ENCODE assay signal across 17 cellular contexts in genomic region chr3:140334105-140334504, GRCh38.
DNase-seq lines count a peak whose midpoint lies in the region; ATAC-seq and TF ChIP-seq lines count a peak whose summit lies in the region.
"Had no signal": no experiment of that assay in that cellular context is flagged by ENCODE, and none has a peak within 500 bp of the region (broad histone marks: within the 10 kb centered on the region; RNA-seq: fewer than 3 reads in every experiment).

No MANE protein-coding gene starts in this region.

- no peak for ATAC-seq in SK-N-SH treated with all-trans-retinoic acid at 6 μM for 48 hours
- no peak for ATAC-seq in activated CD8-positive, alpha-beta T cell treated with anti-CD3 and anti-CD28 coated beads for 36 hours
- ATAC-seq: A549; CD8-positive, alpha-beta T cell had no signal

- no peak overlapping the region for H3K56ac ChIP-seq in mesendoderm (ENCODE audit: low read length)

- H3K79me1 ChIP-seq in mesendoderm (ENCODE audit: low read length), result no peaks in the 10 kb centered on the region

- peak; percentile 32 for DNase-seq in SK-N-SH
- peak; percentile 40 for DNase-seq in mesendoderm
- DNase-seq in OCI-M1 (lab: John Stamatoyannopoulos, UW), result no peak
- no peak for DNase-seq in activated CD8-positive, alpha-beta T cell treated with anti-CD3 and anti-CD28 coated beads for 36 hours
- DNase-seq: AML-193; Caco-2; Calu3; CD4-positive, alpha-beta T cell; CD8-positive, alpha-beta T cell; DMS79 treated with DMSO at 0.1 percent for 48 hours; GF-D8 had no signal

- H4K8ac ChIP-seq in mesendoderm (ENCODE audit: low read depth, low read length), result no peak overlapping the region

- H3K9me3 Mint-ChIP-seq in activated CD8-positive, alpha-beta T cell treated with anti-CD3 and anti-CD28 coated beads for 36 hours, result no peaks in the 10 kb centered on the region
- H3K9me3 Mint-ChIP-seq: CD4-positive, alpha-beta T cell; CD8-positive, alpha-beta T cell had no signal

- no peak overlapping the region for H2BK15ac ChIP-seq in mesendoderm (replicated peaks; ENCODE audit: low read depth)

- no peak overlapping the region for H3K27ac Mint-ChIP-seq in activated CD8-positive, alpha-beta T cell treated with anti-CD3 and anti-CD28 coated beads for 36 hours
- H3K27ac Mint-ChIP-seq: B cell; CD4-positive, alpha-beta T cell; CD8-positive, alpha-beta T cell had no signal

- no peak overlapping the region; a peak in 1 of 4 replicates for H3K27ac ChIP-seq in SK-N-SH (ENCODE audit: low read depth in 2 of 2, low read length in 1 of 2)
- no peak overlapping the region for H3K27ac ChIP-seq in mesendoderm (ENCODE audit: low read depth, low read length)
- H3K27ac ChIP-seq: 22Rv1; A549; BLaER1 treated with 17β-estradiol and CSF1 and Interleukin-3, amounts not matched to agents 10 nM and 100 nM; C4-2B had no signal

- CTCF ChIA-PET in SK-N-SH (lab: Yijun Ruan, JAX), result interaction anchor here (0.8 kb wide), 1 partner anchor 9 kb away, joined by 3 read pairs; no protein-coding TSS in a partner anchor
- CTCF ChIA-PET in activated CD8-positive, alpha-beta T cell treated with anti-CD3 and anti-CD28 coated beads for 36 hours (lab: Charles Lee), result no interaction called here

- WGBS in SK-N-SH (ENCODE audit: low lambda C conversion rate), result 27% methylated on average over 1 of the region's 1 CpG
- WGBS in mesendoderm (ENCODE audit: extremely low coverage, insufficient coverage, low lambda C conversion rate), result no CpG with 5 or more reads among the region's 1 CpG

- H3K4me1 Mint-ChIP-seq in activated CD8-positive, alpha-beta T cell treated with anti-CD3 and anti-CD28 coated beads for 36 hours (ENCODE audit: low read depth), result no peaks in the 10 kb centered on the region

- no peaks in the 10 kb centered on the region for H3F3A ChIP-seq in SK-N-SH (replicated peaks; ENCODE audit: insufficient read depth)

- H3K4me3 ChIP-seq in SK-N-SH (ENCODE audit: low read depth in 2 of 2, low read length in 1 of 2) (no peak overlapping the region), mesendoderm (ENCODE audit: low read length) (no peak overlapping the region)
- H3K4me3 ChIP-seq: A549; BLaER1 treated with 17β-estradiol and CSF1 and Interleukin-3, amounts not matched to agents 10 nM and 100 nM had no signal

- H4K5ac ChIP-seq in mesendoderm (ENCODE audit: low read length), result no peak overlapping the region

- H3K4me3 Mint-ChIP-seq in activated CD8-positive, alpha-beta T cell treated with anti-CD3 and anti-CD28 coated beads for 36 hours, result no peak overlapping the region
- H3K4me3 Mint-ChIP-seq: B cell; CD4-positive, alpha-beta T cell; CD8-positive, alpha-beta T cell had no signal

- H3K9ac ChIP-seq in SK-N-SH (no peak overlapping the region), mesendoderm (ENCODE audit: low read length) (no peak overlapping the region)
- H3K9ac ChIP-seq: BLaER1 treated with 17β-estradiol and CSF1 and Interleukin-3, amounts not matched to agents 10 nM and 100 nM had no signal

- H3K36me3 Mint-ChIP-seq in activated CD8-positive, alpha-beta T cell treated with anti-CD3 and anti-CD28 coated beads for 36 hours (ENCODE audit: low read depth), result no peaks in the 10 kb centered on the region
- H3K36me3 Mint-ChIP-seq: CD8-positive, alpha-beta T cell had no signal

- TF ChIP-seq CTCF in SK-N-SH (IDR thresholded peaks at IDR 0.05), result no peak
- no peak for TF ChIP-seq CTCF in activated CD8-positive, alpha-beta T cell treated with anti-CD3 and anti-CD28 coated beads for 36 hours (IDR thresholded peaks at IDR 0.05)

- peak in 1 of 2 experiments; percentile 44; a peak in 1 of 4 replicates for TF ChIP-seq EP300 in SK-N-SH (IDR thresholded peaks at IDR 0.05; ENCODE audit: borderline replicate concordance in 1 of 2, low read depth in 1 of 2, low read length in 1 of 2)

- H3K36me3 ChIP-seq in SK-N-SH (replicated peaks in 1 of 2; ENCODE audit: control insufficient read depth in 1 of 2, insufficient read depth in 2 of 2, low read length in 1 of 2), result no peaks in the 10 kb centered on the region
- no peaks in the 10 kb centered on the region for H3K36me3 ChIP-seq in mesendoderm (ENCODE audit: control insufficient read depth, insufficient read depth, low read length)
- H3K36me3 ChIP-seq: BLaER1 treated with 17β-estradiol and CSF1 and Interleukin-3, amounts not matched to agents 10 nM and 100 nM had no signal

- H3K4me1 ChIP-seq in SK-N-SH (ENCODE audit: control insufficient read depth in 1 of 2, insufficient read depth in 2 of 2, low read depth in 1 of 2, low read length in 1 of 2) (peaks cover 0 to 8% of the 10 kb centered on the region in 2 experiments; a peak in 2 of 4 replicates), mesendoderm (ENCODE audit: control insufficient read depth, low read depth, low read length) (no peaks in the 10 kb centered on the region)
- H3K4me1 ChIP-seq: A549, Caco-2 had no signal

- no peak; the same call in 1 of the 2 replicates for TF ChIP-seq RAD21 in SK-N-SH (IDR thresholded peaks at IDR 0.05; ENCODE audit: low read length)

- H3K4me2 ChIP-seq in SK-N-SH, result no peak overlapping the region
- H3K4me2 ChIP-seq in mesendoderm (ENCODE audit: low read length), result no peak overlapping the region
- H3K4me2 ChIP-seq: A549; BLaER1 treated with 17β-estradiol and CSF1 and Interleukin-3, amounts not matched to agents 10 nM and 100 nM had no signal

- no peak overlapping the region for H2AFZ ChIP-seq in SK-N-SH (ENCODE audit: low read depth)

- H4K20me1 ChIP-seq in SK-N-SH (ENCODE audit: insufficient read depth), result no peaks in the 10 kb centered on the region
- H4K20me1 ChIP-seq: BLaER1 treated with 17β-estradiol and CSF1 and Interleukin-3, amounts not matched to agents 10 nM and 100 nM had no signal

- no peak overlapping the region for H2AK5ac ChIP-seq in mesendoderm (ENCODE audit: low read length)

- no peaks in the 10 kb centered on the region for H3K27me3 ChIP-seq in SK-N-SH (ENCODE audit: insufficient read depth)
- no peaks in the 10 kb centered on the region for H3K27me3 ChIP-seq in mesendoderm (ENCODE audit: insufficient read depth, low read length, poor library complexity)
- H3K27me3 ChIP-seq: BLaER1 treated with 17β-estradiol and CSF1 and Interleukin-3, amounts not matched to agents 10 nM and 100 nM had no signal

- H3K27me3 Mint-ChIP-seq in activated CD8-positive, alpha-beta T cell treated with anti-CD3 and anti-CD28 coated beads for 36 hours, result peaks cover 9% of the 10 kb centered on the region
- H3K27me3 Mint-ChIP-seq: B cell had no signal

- intact Hi-C loops in activated CD8-positive, alpha-beta T cell treated with anti-CD3 and anti-CD28 coated beads for 36 hours (cut with micrococcal nuclease), result no loop called here

- H2BK120ac ChIP-seq in mesendoderm (ENCODE audit: low read depth, low read length), result no peak overlapping the region

- H3K23ac ChIP-seq in mesendoderm (ENCODE audit: low read length), result no peak overlapping the region

- H3K4ac ChIP-seq in mesendoderm (ENCODE audit: low read depth, low read length), result no peak overlapping the region

- POLR2A ChIA-PET in SK-N-SH (lab: Yijun Ruan, JAX), result no interaction called here
- POLR2A ChIA-PET in activated CD8-positive, alpha-beta T cell treated with anti-CD3 and anti-CD28 coated beads for 36 hours (lab: Charles Lee), result no interaction called here

- no peak overlapping the region for H3K18ac ChIP-seq in mesendoderm (ENCODE audit: low read length)

- H3K79me2 ChIP-seq in SK-N-SH (ENCODE audit: insufficient read depth) (no peaks in the 10 kb centered on the region), mesendoderm (ENCODE audit: control insufficient read depth, insufficient read depth, low read length) (no peaks in the 10 kb centered on the region)

- no peaks in the 10 kb centered on the region for H3K9me2 ChIP-seq in SK-N-SH

- no peak overlapping the region for H2BK5ac ChIP-seq in mesendoderm (ENCODE audit: low read length)

- H3K9me3 ChIP-seq in SK-N-SH, result no peaks in the 10 kb centered on the region
- H3K9me3 ChIP-seq: A549; BLaER1 treated with 17β-estradiol and CSF1 and Interleukin-3, amounts not matched to agents 10 nM and 100 nM; Caco-2 had no signal

TF ChIP-seq in SK-N-SH, 30 proteins besides CTCF, POLR2A, EP300 and RAD21:
- no peak for TF ChIP-seq TEAD4 (IDR thresholded peaks at IDR 0.05; ENCODE audit: borderline replicate concordance, insufficient read depth)
- TF ChIP-seq TCF12 (IDR thresholded peaks at IDR 0.05), result no peak
- TF ChIP-seq RFX5 (IDR thresholded peaks at IDR 0.05; ENCODE audit: low read length), result no peak
- TF ChIP-seq RCOR1 (IDR thresholded peaks at IDR 0.05; ENCODE audit: low read length), result peak; percentile 34; the same call in 1 of the 2 replicates
- peak; percentile 52 for TF ChIP-seq GATA2 (CRISPR knock-in tag; IDR thresholded peaks at IDR 0.05)

TF ChIP-seq in SK-N-SH treated with all-trans-retinoic acid at 6 μM for 48 hours, 23 proteins besides CTCF, POLR2A, EP300 and RAD21 (continues in another document):
- TF ChIP-seq ZNF70 (CRISPR knock-in tag; IDR thresholded peaks at IDR 0.05), result no peak
- no peak for TF ChIP-seq ARNTL (CRISPR knock-in tag; IDR thresholded peaks at IDR 0.05; ENCODE audit: borderline replicate concordance, low read depth)
- no peak for TF ChIP-seq ZNF8 (CRISPR knock-in tag; IDR thresholded peaks at IDR 0.05)
- TF ChIP-seq TSHZ2 (CRISPR knock-in tag; IDR thresholded peaks at IDR 0.05), result no peak
- no peak for TF ChIP-seq RARB (CRISPR knock-in tag; IDR thresholded peaks at IDR 0.05)
- TF ChIP-seq ESRRG (CRISPR knock-in tag; IDR thresholded peaks at IDR 0.05), result no peak

Comparison
In these comparisons a context has a peak if more than half of its experiments do, and no peak if none do; other contexts are left out.
1. DNase-seq: peak in SK-N-SH (single experiment) and mesendoderm (single experiment); none in OCI-M1 (single experiment) and activated CD8-positive, alpha-beta T cell treated with anti-CD3 and anti-CD28 coated beads for 36 hours (single experiment).